ENCODE assay signal across 19 cellular contexts in the genomic region with DNA sequence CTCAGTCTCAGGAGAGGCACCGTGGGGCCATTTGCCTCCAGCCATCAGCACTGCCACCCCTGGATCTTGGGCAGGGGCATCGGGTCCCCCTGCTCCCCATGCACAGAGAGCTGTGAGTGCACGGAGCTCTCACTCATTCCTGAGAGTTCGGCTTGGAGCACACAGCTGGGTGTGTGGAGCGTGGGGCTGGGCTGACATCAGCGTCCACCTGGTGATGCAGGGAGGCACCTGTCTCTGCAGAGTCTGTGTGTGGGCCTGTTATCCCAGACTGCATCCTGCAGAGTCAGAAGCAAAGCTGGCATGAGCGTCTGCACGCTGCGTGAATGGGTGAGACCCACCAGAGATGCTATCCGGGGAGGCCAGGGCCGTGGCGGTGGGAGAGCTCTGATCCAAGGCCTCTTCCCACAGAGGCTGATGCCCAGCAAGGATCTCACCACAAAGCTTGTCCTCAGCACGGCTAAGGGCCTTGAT.
"Had no signal": no experiment of that assay in that cellular context is flagged by ENCODE, and none has a peak within 500 bp of the region (broad histone marks: within the 10 kb centered on the region; RNA-seq: fewer than 3 reads in every experiment).

No MANE protein-coding gene starts in this region.

- H3K4me1 Mint-ChIP-seq: activated CD8-positive, alpha-beta memory T cell treated with anti-CD3 and anti-CD28 coated beads, Interleukin-2, amount 10 ng/mL, durations not matched to agents 7 days and 5 days; activated naive CD4-positive, alpha-beta T cell treated with anti-CD3 and anti-CD28 coated beads, Interleukin-2, amount 10 ng/mL, durations not matched to agents 7 days and 5 days had no signal

- H3K4me1 ChIP-seq: foreskin keratinocyte, spleen had no signal

- H3K27me3 ChIP-seq: cardiac muscle cell, foreskin keratinocyte, ovary, spleen, thyroid gland, uterus had no signal

- H3K4me3 ChIP-seq: cardiac muscle cell, left ventricle myocardium inferior, ovary, spleen, thyroid gland, uterus had no signal

- ATAC-seq: activated CD8-positive, alpha-beta memory T cell treated with anti-CD3 and anti-CD28 coated beads, Interleukin-2, amount 10 ng/mL, durations not matched to agents 7 days and 5 days; foreskin keratinocyte; sciatic nerve had no signal

- H3K27ac ChIP-seq: cardiac muscle cell, foreskin keratinocyte, left ventricle myocardium inferior, ovary, thyroid gland, uterus had no signal

- H3K36me3 ChIP-seq: cardiac muscle cell, left ventricle myocardium inferior, ovary, spleen, thyroid gland, uterus had no signal

- H3K27ac Mint-ChIP-seq: activated CD8-positive, alpha-beta memory T cell treated with anti-CD3 and anti-CD28 coated beads, Interleukin-2, amount 10 ng/mL, durations not matched to agents 7 days and 5 days; activated naive CD4-positive, alpha-beta T cell treated with anti-CD3 and anti-CD28 coated beads, Interleukin-2, amount 10 ng/mL, durations not matched to agents 7 days and 5 days; activated T-cell treated with anti-CD3 and anti-CD28 coated beads, Interleukin-2, amount 50 U/mL, for 24 hours; natural killer cell treated with Interleukin-12 subunit alpha and Interleukin-12 subunit beta and Interleukin-15 and Interleukin-18, amount 100 ng/mL, for 72 hours had no signal

- DNase-seq: activated CD4-positive, alpha-beta T cell treated with anti-CD3 and anti-CD28 coated beads, Interleukin-2, amount 50 U/mL, for 4 hours; activated CD4-positive, CD25-positive, alpha-beta regulatory T cell treated with anti-CD3 and anti-CD28 coated beads, Interleukin-2, amount 50 U/mL, for 72 hours; activated CD8-positive, alpha-beta memory T cell treated with anti-CD3 and anti-CD28 coated beads, Interleukin-2, amount 10 ng/mL, durations not matched to agents 7 days and 5 days; activated naive CD4-positive, alpha-beta T cell treated with anti-CD3 and anti-CD28 coated beads, Interleukin-2, amount 10 ng/mL, durations not matched to agents 7 days and 5 days; activated T-cell treated with anti-CD3 and anti-CD28 coated beads, Interleukin-2, amount 50 U/mL, for 24 hours; foreskin keratinocyte; glutamatergic neuron; hypothalamus; left ventricle myocardium inferior; mesenchymal stem cell; spleen; T-helper 1 cell; T1000; thyroid gland; uterus had no signal

- H3K36me3 Mint-ChIP-seq: activated CD8-positive, alpha-beta memory T cell treated with anti-CD3 and anti-CD28 coated beads, Interleukin-2, amount 10 ng/mL, durations not matched to agents 7 days and 5 days; activated naive CD4-positive, alpha-beta T cell treated with anti-CD3 and anti-CD28 coated beads, Interleukin-2, amount 10 ng/mL, durations not matched to agents 7 days and 5 days; natural killer cell treated with Interleukin-12 subunit alpha and Interleukin-12 subunit beta and Interleukin-15 and Interleukin-18, amount 100 ng/mL, for 72 hours had no signal

- H3K4me3 Mint-ChIP-seq: activated CD8-positive, alpha-beta memory T cell treated with anti-CD3 and anti-CD28 coated beads, Interleukin-2, amount 10 ng/mL, durations not matched to agents 7 days and 5 days; activated naive CD4-positive, alpha-beta T cell treated with anti-CD3 and anti-CD28 coated beads, Interleukin-2, amount 10 ng/mL, durations not matched to agents 7 days and 5 days; activated T-cell treated with anti-CD3 and anti-CD28 coated beads, Interleukin-2, amount 50 U/mL, for 24 hours; natural killer cell treated with Interleukin-12 subunit alpha and Interleukin-12 subunit beta and Interleukin-15 and Interleukin-18, amount 100 ng/mL, for 72 hours had no signal

- H3K9me3 ChIP-seq: ovary, thyroid gland had no signal
